In the genomic region with DNA sequence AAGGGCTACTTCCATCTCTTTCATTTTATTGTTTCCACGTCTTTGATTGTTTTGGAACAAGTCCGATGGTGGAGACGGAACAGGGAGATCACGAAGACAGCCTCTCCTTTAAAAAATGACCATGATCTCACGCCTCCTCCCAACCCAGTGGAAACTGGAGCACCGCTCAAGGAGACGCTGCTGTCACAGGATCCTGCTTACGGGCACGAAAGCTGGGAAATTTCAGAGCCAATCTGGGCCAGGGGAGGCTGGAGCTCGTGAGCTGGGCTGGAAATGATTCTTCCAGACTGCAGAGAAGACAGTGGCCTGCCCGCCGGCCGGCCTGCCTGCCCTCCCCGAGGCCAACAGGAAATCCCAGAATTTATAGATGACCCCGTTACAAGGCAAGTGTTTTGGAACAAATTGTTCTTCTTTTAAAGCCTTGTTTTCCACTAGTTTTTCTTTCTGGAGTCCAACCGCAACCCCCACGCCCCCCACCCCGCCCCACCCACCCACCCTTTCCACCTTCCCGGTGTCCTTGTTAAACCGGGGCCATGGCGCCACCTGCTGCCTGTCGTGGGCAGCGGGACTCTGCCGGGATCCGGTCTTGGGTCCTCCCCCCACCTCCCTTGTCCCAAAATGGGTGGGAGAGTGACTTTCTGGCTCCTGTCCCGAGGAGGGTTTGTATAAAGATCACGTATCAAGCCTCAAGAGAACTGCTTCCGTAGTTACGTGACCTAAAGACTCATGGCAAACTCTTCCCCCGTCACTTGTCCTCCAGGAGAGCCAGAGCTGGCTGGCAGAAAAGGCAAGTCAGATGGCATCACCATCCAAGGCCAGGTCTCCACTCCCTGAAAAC, we compare ENCODE assay signal across 1 cellular context.
TF ChIP-seq lines count a peak whose summit lies in the region.

No MANE protein-coding gene starts in this region.

TF ChIP-seq in K562, 482 proteins besides CTCF, POLR2A, EP300 and RAD21 (continued from another document):
- TF ChIP-seq EHMT2 (IDR thresholded peaks at IDR 0.05) = no peak
